Comparison of ENCODE assay signal across 11 cellular contexts in the genomic region with DNA sequence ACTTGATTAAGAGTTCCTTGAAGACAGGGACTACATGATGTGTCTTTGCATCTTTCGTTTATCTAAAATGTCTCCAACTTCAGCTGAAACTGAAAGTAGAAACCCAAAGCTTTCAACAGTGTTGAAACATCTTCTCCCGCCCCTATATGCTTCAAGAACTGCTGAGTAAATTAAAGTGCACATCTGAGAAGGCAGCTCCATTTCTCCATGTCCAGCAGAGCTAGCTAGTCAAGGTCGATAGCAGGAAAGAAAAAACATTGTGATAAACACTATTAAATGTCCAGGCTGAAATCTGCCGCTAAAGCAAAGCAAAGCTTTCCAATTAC.
DNase-seq lines count a peak whose midpoint lies in the region; FAIRE-seq and TF ChIP-seq lines count a peak whose summit lies in the region.
"Had no signal": no experiment of that assay in that cellular context is flagged by ENCODE, and none has a peak within 500 bp of the region (broad histone marks: within the 10 kb centered on the region; RNA-seq: fewer than 3 reads in every experiment).

No MANE protein-coding gene starts in this region.

- peaks cover 5% of the 10 kb centered on the region for H3K36me3 Mint-ChIP-seq in activated CD4-positive, alpha-beta T cell treated with anti-CD3 and anti-CD28 coated beads, Interleukin-2, amount 10 ng/mL, durations not matched to agents 7 days and 5 days (ENCODE audit: low read depth)
- no peaks in the 10 kb centered on the region for H3K36me3 Mint-ChIP-seq in chondrocyte (ENCODE audit: low read depth)
- H3K36me3 Mint-ChIP-seq: WTC11 had no signal

- H3K9ac ChIP-seq in skeletal muscle satellite cell (ENCODE audit: low read depth, low read length) = no peak overlapping the region

- POLR2A ChIA-PET in activated CD4-positive, alpha-beta T cell treated with anti-CD3 and anti-CD28 coated beads, Interleukin-2, amount 10 ng/mL, durations not matched to agents 7 days and 5 days (lab: Charles Lee) = interaction anchor here (0.6 kb wide), 1 partner anchor 52 kb away, joined by 3 read pairs; no protein-coding TSS in a partner anchor

- peaks cover 28% of the 10 kb centered on the region for H3K4me1 Mint-ChIP-seq in activated CD4-positive, alpha-beta T cell treated with anti-CD3 and anti-CD28 coated beads, Interleukin-2, amount 10 ng/mL, durations not matched to agents 7 days and 5 days
- H3K4me1 Mint-ChIP-seq in chondrocyte (ENCODE audit: low read depth) = peaks cover 8% of the 10 kb centered on the region

- peak overlapping the region; percentile 47 for H3K4me3 ChIP-seq in skeletal muscle satellite cell (ENCODE audit: low read length)
- H3K4me3 ChIP-seq: colonic mucosa had no signal

- H3K4me2 ChIP-seq in skeletal muscle satellite cell (ENCODE audit: low read length) = peak overlapping the region; percentile 59

- DNase-seq in activated CD4-positive, alpha-beta T cell treated with anti-CD3 and anti-CD28 coated beads, Interleukin-2, amount 10 ng/mL, durations not matched to agents 7 days and 5 days = peak; percentile 6
- DNase-seq in activated CD4-positive, alpha-beta T cell treated with anti-CD3 and anti-CD28 coated beads for 1 hour = no peak
- DNase-seq in LHCN-M2 (ENCODE audit: low read depth) (peak; percentile 12), chondrocyte (ENCODE audit: low spot score) (no peak), DMS153 (lab: John Stamatoyannopoulos, UW) (no peak), activated gamma-delta T cell (lab: John Stamatoyannopoulos, UW) (no peak)
- DNase-seq: colonic mucosa had no signal

- H3K36me3 ChIP-seq in skeletal muscle satellite cell (ENCODE audit: insufficient read depth, low read length) = no peaks in the 10 kb centered on the region
- H3K36me3 ChIP-seq: colonic mucosa had no signal

- CTCF ChIA-PET in activated CD4-positive, alpha-beta T cell treated with anti-CD3 and anti-CD28 coated beads, Interleukin-2, amount 10 ng/mL, durations not matched to agents 7 days and 5 days (lab: Charles Lee) = interaction anchor here (0.5 to 1.7 kb wide), 2 partner anchors 17 to 938 kb away, joined by 3 to 5 read pairs; no protein-coding TSS in a partner anchor

- H3K4me3 Mint-ChIP-seq in activated CD4-positive, alpha-beta T cell treated with anti-CD3 and anti-CD28 coated beads, Interleukin-2, amount 10 ng/mL, durations not matched to agents 7 days and 5 days = peak overlapping the region; percentile 30
- no peak overlapping the region for H3K4me3 Mint-ChIP-seq in chondrocyte (ENCODE audit: unreplicated experiment)
- H3K4me3 Mint-ChIP-seq: WTC11 had no signal

- TF ChIP-seq CTCF in chondrocyte (IDR thresholded peaks at IDR 0.05) = no peak

- no peaks in the 10 kb centered on the region for H3K4me1 ChIP-seq in skeletal muscle satellite cell (ENCODE audit: control insufficient read depth, insufficient read depth, low read length)
- H3K4me1 ChIP-seq: colonic mucosa had no signal

- H3K27ac Mint-ChIP-seq in activated CD4-positive, alpha-beta T cell treated with anti-CD3 and anti-CD28 coated beads, Interleukin-2, amount 10 ng/mL, durations not matched to agents 7 days and 5 days = peak overlapping the region; percentile 88
- no peak overlapping the region for H3K27ac Mint-ChIP-seq in chondrocyte (ENCODE audit: unreplicated experiment)
- H3K27ac Mint-ChIP-seq: WTC11 had no signal

- H3K9me3 Mint-ChIP-seq in activated CD4-positive, alpha-beta T cell treated with anti-CD3 and anti-CD28 coated beads, Interleukin-2, amount 10 ng/mL, durations not matched to agents 7 days and 5 days = peaks cover 4% of the 10 kb centered on the region
- peaks cover 12% of the 10 kb centered on the region for H3K9me3 Mint-ChIP-seq in chondrocyte (ENCODE audit: low read depth)
- H3K9me3 Mint-ChIP-seq: WTC11 had no signal

- FAIRE-seq in colon (lab: Jason Lieb, UNC) = peak; percentile 61
- FAIRE-seq: HepG2 had no signal

- no peaks in the 10 kb centered on the region for H3K9me3 ChIP-seq in skeletal muscle satellite cell (replicated peaks; ENCODE audit: low read length)
- H3K9me3 ChIP-seq: colonic mucosa had no signal

- H3K27me3 ChIP-seq in skeletal muscle satellite cell (ENCODE audit: control insufficient read depth, insufficient read depth, low read length) = no peaks in the 10 kb centered on the region
- H3K27me3 ChIP-seq: colonic mucosa had no signal

- H3K27me3 Mint-ChIP-seq in activated CD4-positive, alpha-beta T cell treated with anti-CD3 and anti-CD28 coated beads, Interleukin-2, amount 10 ng/mL, durations not matched to agents 7 days and 5 days = no peaks in the 10 kb centered on the region
- no peaks in the 10 kb centered on the region for H3K27me3 Mint-ChIP-seq in chondrocyte (ENCODE audit: low read depth)

Comparison
In these comparisons a context has a peak if more than half of its experiments do, and no peak if none do; other contexts are left out.
1. DNase-seq: peak in activated CD4-positive, alpha-beta T cell treated with anti-CD3 and anti-CD28 coated beads, Interleukin-2, amount 10 ng/mL, durations not matched to agents 7 days and 5 days (single experiment) and LHCN-M2 (single experiment); none in activated CD4-positive, alpha-beta T cell treated with anti-CD3 and anti-CD28 coated beads for 1 hour (single experiment), chondrocyte (single experiment), DMS153 (single experiment) and activated gamma-delta T cell (single experiment).